In the genomic region with DNA sequence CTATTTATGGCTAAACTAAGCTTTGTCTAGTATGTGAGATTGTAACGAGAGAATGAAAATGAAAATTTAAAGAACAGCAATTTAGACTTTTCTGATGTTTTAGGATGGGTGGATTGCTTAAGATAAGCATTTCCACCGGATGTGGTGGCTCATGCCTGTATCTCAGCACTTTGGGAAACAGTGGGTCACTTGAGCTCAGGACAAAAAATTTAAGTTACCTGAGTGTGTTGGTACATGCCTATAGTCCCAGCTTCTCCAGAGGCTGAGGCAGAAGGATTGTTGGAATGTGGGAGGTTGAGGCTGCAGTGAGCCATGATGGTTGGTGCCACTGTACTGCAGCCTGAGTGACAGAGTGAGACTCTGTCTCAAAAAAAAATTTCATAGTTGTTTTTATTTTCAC, we compare ENCODE assay signal across 10 cellular contexts. TPM values are rescaled to one million over a fixed set of nuclear protein-coding genes. Genes with fewer than 3 reads are reported as not detected.
DNase-seq lines count a peak whose midpoint lies in the region; ATAC-seq and TF ChIP-seq lines count a peak whose summit lies in the region.
"Had no signal": no experiment of that assay in that cellular context is flagged by ENCODE, and none has a peak within 500 bp of the region (broad histone marks: within the 10 kb centered on the region; RNA-seq: fewer than 3 reads in every experiment).

No MANE protein-coding gene starts in this region.

- no peak overlapping the region for H2BK120ac ChIP-seq in trophoblast cell (ENCODE audit: insufficient read depth, low read length, poor library complexity)

- 100% methylated on average over 1 of the region's 2 CpGs for WGBS in trophoblast cell (ENCODE audit: extremely low coverage, insufficient coverage, insufficient read length)
- 45 to 55% methylated on average over 2 of the region's 2 CpGs for WGBS in body of pancreas, 2 donors

- no peak overlapping the region for H4K8ac ChIP-seq in trophoblast cell (ENCODE audit: low read depth, low read length)

- H2BK12ac ChIP-seq in trophoblast cell (ENCODE audit: low read length) = no peak overlapping the region

- H2AFZ ChIP-seq in trophoblast cell (ENCODE audit: insufficient read depth, low read length, poor library complexity) = no peak overlapping the region

- no peak overlapping the region for H2AK5ac ChIP-seq in trophoblast cell (ENCODE audit: low read length)

- no peak for TF ChIP-seq CTCF in body of pancreas (IDR thresholded peaks at IDR 0.05)

- no peak overlapping the region for H3K4me3 ChIP-seq in trophoblast cell (ENCODE audit: low read depth, low read length)
- H3K4me3 ChIP-seq in body of pancreas = no peak overlapping the region

- H3K27me3 ChIP-seq in trophoblast cell (ENCODE audit: insufficient read depth, low read length) (no peaks in the 10 kb centered on the region), body of pancreas (no peaks in the 10 kb centered on the region)

- ATAC-seq in effector memory CD8-positive, alpha-beta T cell (replicated peaks) = no peak
- no peak for ATAC-seq in body of pancreas

- no peak overlapping the region for H4K91ac ChIP-seq in trophoblast cell (ENCODE audit: low read depth, low read length)

- intact Hi-C loops in activated CD4-positive, alpha-beta T cell treated with anti-CD3 and anti-CD28 coated beads, Interleukin-2, amount 10 ng/mL, durations not matched to agents 24 days and 14 days (cut with micrococcal nuclease) = loop anchor here (1.0 to 10.0 kb wide), 2 partner anchors 29 to 1275 kb away; partner anchors contain the start of gene EIF4E3
- intact Hi-C loops in body of pancreas (cut with DNase I) = no loop called here

- no peak overlapping the region for H2BK5ac ChIP-seq in trophoblast cell (ENCODE audit: low read depth, low read length, poor library complexity)

- H3K36me3 ChIP-seq in trophoblast cell (ENCODE audit: control insufficient read depth in 1 of 2, insufficient read depth in 2 of 2, low read length in 2 of 2) = peaks cover 15 to 17% of the 10 kb centered on the region in 2 experiments
- H3K36me3 ChIP-seq in body of pancreas (replicated peaks in 1 of 2; ENCODE audit: insufficient read depth in 1 of 2, low read depth in 2 of 2) = no peaks in the 10 kb centered on the region

- no peaks in the 10 kb centered on the region for H3K27me3 Mint-ChIP-seq in activated CD4-positive, alpha-beta T cell treated with anti-CD3 and anti-CD28 coated beads, Interleukin-2, amount 10 ng/mL, durations not matched to agents 24 days and 14 days
- no peaks in the 10 kb centered on the region for H3K27me3 Mint-ChIP-seq in effector memory CD8-positive, alpha-beta T cell

- H3K79me2 ChIP-seq in trophoblast cell (ENCODE audit: control insufficient read depth, insufficient read depth, low read length, poor library complexity) = peaks cover 26% of the 10 kb centered on the region

- H3K27ac Mint-ChIP-seq in activated CD4-positive, alpha-beta T cell treated with anti-CD3 and anti-CD28 coated beads, Interleukin-2, amount 10 ng/mL, durations not matched to agents 24 days and 14 days = peak overlapping the region; percentile 82
- peak overlapping the region; percentile 70 to 85 for H3K27ac Mint-ChIP-seq in effector memory CD8-positive, alpha-beta T cell

- H3K9me3 Mint-ChIP-seq in activated CD4-positive, alpha-beta T cell treated with anti-CD3 and anti-CD28 coated beads, Interleukin-2, amount 10 ng/mL, durations not matched to agents 24 days and 14 days = no peaks in the 10 kb centered on the region
- H3K9me3 Mint-ChIP-seq in effector memory CD8-positive, alpha-beta T cell = no peaks in the 10 kb centered on the region

- peak overlapping the region; percentile 78 for H3K4me3 Mint-ChIP-seq in activated CD4-positive, alpha-beta T cell treated with anti-CD3 and anti-CD28 coated beads, Interleukin-2, amount 10 ng/mL, durations not matched to agents 24 days and 14 days
- peak overlapping the region; percentile 71 to 87 for H3K4me3 Mint-ChIP-seq in effector memory CD8-positive, alpha-beta T cell

- H3K18ac ChIP-seq in trophoblast cell (ENCODE audit: low read length) = no peak overlapping the region

- H3K9me3 ChIP-seq in trophoblast cell (ENCODE audit: insufficient read depth, low read depth, low read length) = no peaks in the 10 kb centered on the region
- no peaks in the 10 kb centered on the region for H3K9me3 ChIP-seq in body of pancreas

- TF ChIP-seq POLR2A in body of pancreas (IDR thresholded peaks at IDR 0.05) = no peak

- no peak overlapping the region for H3K9ac ChIP-seq in trophoblast cell (ENCODE audit: low read length)

- H3K14ac ChIP-seq in trophoblast cell (ENCODE audit: low read length) = no peak overlapping the region

- peak overlapping the region; percentile 48 for H3K4me2 ChIP-seq in trophoblast cell (ENCODE audit: low read length)

- H3K23ac ChIP-seq in trophoblast cell (ENCODE audit: low read length) = peak overlapping the region; percentile 5

- H4K12ac ChIP-seq in trophoblast cell (ENCODE audit: low read depth, low read length) = no peak overlapping the region

- peak; percentile 69 for DNase-seq in activated CD4-positive, alpha-beta T cell treated with anti-CD3 and anti-CD28 coated beads, Interleukin-2, amount 10 ng/mL, durations not matched to agents 24 days and 14 days
- DNase-seq in activated CD4-positive, alpha-beta T cell treated with anti-CD3 and anti-CD28 coated beads, Interleukin-2, amount 50 U/mL, for 4 hours = no peak
- DNase-seq in OCI-M1 (lab: John Stamatoyannopoulos, UW) (peak; percentile 2), trophoblast cell (no peak), cortex of kidney (lab: John Stamatoyannopoulos, UW) (no peak), body of pancreas (no peak), NCI-H69 (lab: John Stamatoyannopoulos, UW) (no peak)
- no peak for DNase-seq in effector memory CD8-positive, alpha-beta T cell
- DNase-seq: cerebellar nuclear complex, NCI-H1436 had no signal

- H3K27ac ChIP-seq in trophoblast cell (ENCODE audit: low read depth, low read length) (no peak overlapping the region), body of pancreas (no peak overlapping the region)

- H3K4ac ChIP-seq in trophoblast cell (ENCODE audit: low read depth, low read length) = peak overlapping the region; percentile 3

- peaks cover 55% of the 10 kb centered on the region for H3K4me1 Mint-ChIP-seq in activated CD4-positive, alpha-beta T cell treated with anti-CD3 and anti-CD28 coated beads, Interleukin-2, amount 10 ng/mL, durations not matched to agents 24 days and 14 days
- H3K4me1 Mint-ChIP-seq in effector memory CD8-positive, alpha-beta T cell (ENCODE audit: low read depth in 2 of 2) = peaks cover 47 to 59% of the 10 kb centered on the region in 2 donors

- H3K36me3 Mint-ChIP-seq in activated CD4-positive, alpha-beta T cell treated with anti-CD3 and anti-CD28 coated beads, Interleukin-2, amount 10 ng/mL, durations not matched to agents 24 days and 14 days (ENCODE audit: low read depth) = peaks cover 62% of the 10 kb centered on the region
- H3K36me3 Mint-ChIP-seq in effector memory CD8-positive, alpha-beta T cell (ENCODE audit: insufficient read depth) = peaks cover 63% of the 10 kb centered on the region

- H3K4me1 ChIP-seq in trophoblast cell (ENCODE audit: control insufficient read depth in 1 of 2, insufficient read depth in 2 of 2, low read length in 2 of 2) (peaks cover 4 to 9% of the 10 kb centered on the region in 2 experiments), body of pancreas (peaks cover 48% of the 10 kb centered on the region)

- H3K79me1 ChIP-seq in trophoblast cell (ENCODE audit: low read length) = peaks cover 13% of the 10 kb centered on the region

RNA-seq across cellular contexts. Expression of gene PPP4R2, which starts 3.4 kb away (rescaled TPM):
- 105 and 107 TPM in 2 replicates for total RNA-seq in activated CD4-positive, alpha-beta T cell treated with anti-CD3 and anti-CD28 coated beads, Interleukin-2, amount 10 ng/mL, durations not matched to agents 24 days and 14 days
- 40.2 and 42.6 TPM in 2 replicates for polyA plus RNA-seq in trophoblast cell (2013)
- 10 to 100 TPM; 21.5 to 28.0 TPM for total RNA-seq in body of pancreas

Comparison
In these comparisons a context has a peak if more than half of its experiments do, and no peak if none do; other contexts are left out.
1. DNase-seq: peak in activated CD4-positive, alpha-beta T cell treated with anti-CD3 and anti-CD28 coated beads, Interleukin-2, amount 10 ng/mL, durations not matched to agents 24 days and 14 days (single experiment) and OCI-M1 (single experiment); none in activated CD4-positive, alpha-beta T cell treated with anti-CD3 and anti-CD28 coated beads, Interleukin-2, amount 50 U/mL, for 4 hours (0 of 2), effector memory CD8-positive, alpha-beta T cell (0 of 3), trophoblast cell (0 of 2), cortex of kidney (single experiment), body of pancreas (0 of 4) and NCI-H69 (single experiment).